ENCODE assay signal across 22 cellular contexts in the genomic region with DNA sequence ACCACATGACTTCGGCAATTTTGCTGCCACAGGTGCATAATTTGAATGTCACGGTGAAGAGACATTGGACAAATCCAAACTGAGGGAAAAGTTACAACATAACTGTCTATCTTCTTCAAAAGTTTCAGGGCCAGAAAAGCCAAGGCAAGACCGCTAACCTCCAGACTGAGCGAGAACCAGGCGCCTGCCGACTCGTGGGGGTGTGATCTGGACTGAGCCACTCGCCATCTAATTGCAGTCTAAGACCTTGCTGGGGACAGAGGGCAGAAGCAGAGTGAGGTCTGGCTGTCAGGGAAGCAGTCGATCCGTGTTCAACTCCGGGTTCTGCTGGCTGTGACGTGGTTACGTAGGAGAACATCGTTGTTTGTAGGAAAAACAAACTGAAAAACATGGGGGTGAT.
DNase-seq lines count a peak whose midpoint lies in the region; ATAC-seq and TF ChIP-seq lines count a peak whose summit lies in the region.
"Had no signal": no experiment of that assay in that cellular context is flagged by ENCODE, and none has a peak within 500 bp of the region (broad histone marks: within the 10 kb centered on the region; RNA-seq: fewer than 3 reads in every experiment).

No MANE protein-coding gene starts in this region.

- H2BK120ac ChIP-seq in mesenchymal stem cell (ENCODE audit: low read depth, low read length), result no peak overlapping the region

- H4K8ac ChIP-seq in mesenchymal stem cell (ENCODE audit: low read length), result no peak overlapping the region

- no peak for TF ChIP-seq EP300 in esophagus muscularis mucosa (IDR thresholded peaks at IDR 0.05)

- H3K36me3 ChIP-seq in heart right ventricle (no peaks in the 10 kb centered on the region), esophagus muscularis mucosa (no peaks in the 10 kb centered on the region), mesenchymal stem cell (ENCODE audit: control insufficient read depth in 1 of 2, insufficient read depth in 2 of 2, low read depth in 1 of 2, low read length in 2 of 2) (no peaks in the 10 kb centered on the region), upper lobe of right lung (no peaks in the 10 kb centered on the region)

- H3K79me1 ChIP-seq in mesenchymal stem cell (replicated peaks; ENCODE audit: low read length, poor library complexity, severe bottlenecking), result no peaks in the 10 kb centered on the region

- H3K27me3 ChIP-seq in heart right ventricle (peaks cover 0 to 14% (median 0%) of the 10 kb centered on the region in 7 donors), esophagus muscularis mucosa (peaks cover 0 to 8% (median 0%) of the 10 kb centered on the region in 4 donors), mesenchymal stem cell (ENCODE audit: control insufficient read depth in 1 of 2, insufficient read depth in 1 of 2, low read length in 2 of 2) (no peaks in the 10 kb centered on the region), upper lobe of right lung (no peaks in the 10 kb centered on the region)
- H3K27me3 ChIP-seq: BLaER1 had no signal

- H3K27ac ChIP-seq in heart right ventricle (no peak overlapping the region), esophagus muscularis mucosa (replicated peaks in 1 of 4) (no peak overlapping the region), mesenchymal stem cell (ENCODE audit: low read length, poor library complexity, severe bottlenecking) (no peak overlapping the region), upper lobe of right lung (no peak overlapping the region)
- H3K27ac ChIP-seq: 22Rv1, BLaER1, C4-2B had no signal

- H4K91ac ChIP-seq in mesenchymal stem cell (ENCODE audit: low read length), result peak overlapping the region; percentile 12

- H2BK5ac ChIP-seq in mesenchymal stem cell (ENCODE audit: low read depth, low read length, poor library complexity, severe bottlenecking), result no peak overlapping the region

- H2AK5ac ChIP-seq in mesenchymal stem cell (ENCODE audit: low read length, severe bottlenecking), result no peak overlapping the region

- DNase-seq in cardiac septum (ENCODE audit: low spot score), result peak; percentile 44
- DNase-seq in heart right ventricle, result no peak
- peak; percentile 75 for DNase-seq in esophagus muscularis mucosa (ENCODE audit: extremely low spot score)
- DNase-seq in mesenchymal stem cell, result no peak
- peak; percentile 41 for DNase-seq in upper lobe of right lung
- DNase-seq in DMS53 (lab: John Stamatoyannopoulos, UW), result no peak
- DNase-seq: Caco-2; CD4-positive, CD25-positive, alpha-beta regulatory T cell; CD8-positive, alpha-beta T cell; DMS153; DMS79; EL; GDM1; H9 had no signal

- 91 to 94% methylated on average over 14 of the region's 14 CpGs for WGBS in heart right ventricle, 2 donors
- WGBS in esophagus muscularis mucosa, result 87% methylated on average over 14 of the region's 14 CpGs
- WGBS in mesenchymal stem cell, result 92% methylated on average over 13 of the region's 14 CpGs

- H3K4ac ChIP-seq in mesenchymal stem cell (ENCODE audit: low read depth in 1 of 2, low read length in 2 of 2), result no peak overlapping the region

- H3K23ac ChIP-seq in mesenchymal stem cell (ENCODE audit: low read length in 2 of 2), result no peak overlapping the region

- no peak overlapping the region for H2BK15ac ChIP-seq in mesenchymal stem cell (ENCODE audit: low read depth, poor library complexity, severe bottlenecking)

- no peak overlapping the region for H2AFZ ChIP-seq in mesenchymal stem cell (ENCODE audit: low read depth, low read length)
- H2AFZ ChIP-seq: GM23338 had no signal

- no peak overlapping the region for H3K4me2 ChIP-seq in mesenchymal stem cell (ENCODE audit: low read length, poor library complexity, severe bottlenecking)
- H3K4me2 ChIP-seq: BLaER1, GM23338 had no signal

- H3K18ac ChIP-seq in mesenchymal stem cell (ENCODE audit: low read depth in 1 of 2, low read length in 2 of 2), result no peak overlapping the region

- no peak overlapping the region for H2BK12ac ChIP-seq in mesenchymal stem cell (ENCODE audit: low read length in 2 of 2)

- TF ChIP-seq CTCF in heart right ventricle (IDR thresholded peaks at IDR 0.05) (no peak), esophagus muscularis mucosa (IDR thresholded peaks at IDR 0.05) (no peak), upper lobe of right lung (IDR thresholded peaks at IDR 0.05) (no peak)

- ATAC-seq in heart right ventricle (no peak), upper lobe of right lung (no peak), GM19351 (IDR thresholded peaks at IDR 0.05; ENCODE audit: unreplicated experiment) (no peak), SK-N-SH treated with all-trans-retinoic acid at 6 μM for 48 hours (no peak)
- ATAC-seq: CD8-positive, alpha-beta T cell; GM12878; GM23338; HCT116 had no signal

- intact Hi-C loops in cardiac septum (cut with DNase I), result no loop called here
- intact Hi-C loops in heart right ventricle (cut with DNase I), result no loop called here
- intact Hi-C loops in esophagus muscularis mucosa (cut with DNase I), result no loop called here
- intact Hi-C loops in upper lobe of right lung (cut with DNase I), result no loop called here

- no peak overlapping the region for H3K4me3 ChIP-seq in heart right ventricle
- no peak overlapping the region for H3K4me3 ChIP-seq in esophagus muscularis mucosa
- no peak overlapping the region for H3K4me3 ChIP-seq in mesenchymal stem cell (ENCODE audit: insufficient read depth in 1 of 2, low read depth in 1 of 2, low read length in 2 of 2)
- no peak overlapping the region for H3K4me3 ChIP-seq in upper lobe of right lung
- H3K4me3 ChIP-seq: BLaER1, GM12878, GM23338 had no signal

- H3K9ac ChIP-seq in mesenchymal stem cell (ENCODE audit: low read length), result no peak overlapping the region
- H3K9ac ChIP-seq: BLaER1 had no signal

- H3K4me1 ChIP-seq in heart right ventricle (no peaks in the 10 kb centered on the region), esophagus muscularis mucosa (no peaks in the 10 kb centered on the region), mesenchymal stem cell (ENCODE audit: control insufficient read depth, insufficient read depth, low read depth, low read length) (no peaks in the 10 kb centered on the region), upper lobe of right lung (no peaks in the 10 kb centered on the region)
- H3K4me1 ChIP-seq: Caco-2 had no signal

- no peak overlapping the region for H3K14ac ChIP-seq in mesenchymal stem cell (ENCODE audit: low read length in 2 of 2)

- TF ChIP-seq POLR2A in esophagus muscularis mucosa (IDR thresholded peaks at IDR 0.05; ENCODE audit: low read depth), result no peak

- H3K9me3 ChIP-seq in heart right ventricle, result peaks cover 0 to 16% (median under 1%) of the 10 kb centered on the region in 11 donors
- H3K9me3 ChIP-seq in esophagus muscularis mucosa, result peaks cover 0 to 23% (median 8%) of the 10 kb centered on the region in 4 donors
- peaks cover 8% of the 10 kb centered on the region for H3K9me3 ChIP-seq in mesenchymal stem cell (ENCODE audit: control insufficient read depth, low read length)
- no peaks in the 10 kb centered on the region for H3K9me3 ChIP-seq in upper lobe of right lung
- H3K9me3 ChIP-seq: Caco-2 had no signal

TF ChIP-seq in SK-N-SH treated with all-trans-retinoic acid at 6 μM for 48 hours, 23 proteins besides CTCF, POLR2A, EP300 and RAD21 (continues in another document):
- no peak for TF ChIP-seq GLIS3 (CRISPR knock-in tag; IDR thresholded peaks at IDR 0.05)
- TF ChIP-seq, protein P1, sequence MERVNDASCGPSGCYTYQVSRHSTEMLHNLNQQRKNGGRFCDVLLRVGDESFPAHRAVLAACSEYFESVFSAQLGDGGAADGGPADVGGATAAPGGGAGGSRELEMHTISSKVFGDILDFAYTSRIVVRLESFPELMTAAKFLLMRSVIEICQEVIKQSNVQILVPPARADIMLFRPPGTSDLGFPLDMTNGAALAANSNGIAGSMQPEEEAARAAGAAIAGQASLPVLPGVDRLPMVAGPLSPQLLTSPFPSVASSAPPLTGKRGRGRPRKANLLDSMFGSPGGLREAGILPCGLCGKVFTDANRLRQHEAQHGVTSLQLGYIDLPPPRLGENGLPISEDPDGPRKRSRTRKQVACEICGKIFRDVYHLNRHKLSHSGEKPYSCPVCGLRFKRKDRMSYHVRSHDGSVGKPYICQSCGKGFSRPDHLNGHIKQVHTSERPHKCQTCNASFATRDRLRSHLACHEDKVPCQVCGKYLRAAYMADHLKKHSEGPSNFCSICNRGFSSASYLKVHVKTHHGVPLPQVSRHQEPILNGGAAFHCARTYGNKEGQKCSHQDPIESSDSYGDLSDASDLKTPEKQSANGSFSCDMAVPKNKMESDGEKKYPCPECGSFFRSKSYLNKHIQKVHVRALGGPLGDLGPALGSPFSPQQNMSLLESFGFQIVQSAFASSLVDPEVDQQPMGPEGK (CRISPR knock-in tag; IDR thresholded peaks at IDR 0.05; ENCODE audit: borderline replicate concordance), result no peak
- TF ChIP-seq, protein P2, sequence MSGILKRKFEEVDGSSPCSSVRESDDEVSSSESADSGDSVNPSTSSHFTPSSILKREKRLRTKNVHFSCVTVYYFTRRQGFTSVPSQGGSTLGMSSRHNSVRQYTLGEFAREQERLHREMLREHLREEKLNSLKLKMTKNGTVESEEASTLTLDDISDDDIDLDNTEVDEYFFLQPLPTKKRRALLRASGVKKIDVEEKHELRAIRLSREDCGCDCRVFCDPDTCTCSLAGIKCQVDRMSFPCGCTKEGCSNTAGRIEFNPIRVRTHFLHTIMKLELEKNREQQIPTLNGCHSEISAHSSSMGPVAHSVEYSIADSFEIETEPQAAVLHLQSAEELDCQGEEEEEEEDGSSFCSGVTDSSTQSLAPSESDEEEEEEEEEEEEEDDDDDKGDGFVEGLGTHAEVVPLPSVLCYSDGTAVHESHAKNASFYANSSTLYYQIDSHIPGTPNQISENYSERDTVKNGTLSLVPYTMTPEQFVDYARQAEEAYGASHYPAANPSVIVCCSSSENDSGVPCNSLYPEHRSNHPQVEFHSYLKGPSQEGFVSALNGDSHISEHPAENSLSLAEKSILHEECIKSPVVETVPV (CRISPR knock-in tag; IDR thresholded peaks at IDR 0.05), result no peak
- TF ChIP-seq ESRRG (CRISPR knock-in tag; IDR thresholded peaks at IDR 0.05), result no peak
- no peak for TF ChIP-seq BACH2 (CRISPR knock-in tag; IDR thresholded peaks at IDR 0.05; ENCODE audit: borderline replicate concordance)
- TF ChIP-seq ZFP3 (CRISPR knock-in tag; IDR thresholded peaks at IDR 0.05), result no peak

Comparison
In these comparisons a context has a peak if more than half of its experiments do, and no peak if none do; other contexts are left out.
1. DNase-seq: peak in cardiac septum (single experiment), esophagus muscularis mucosa (single experiment) and upper lobe of right lung (single experiment); none in heart right ventricle (0 of 2), mesenchymal stem cell (single experiment) and DMS53 (single experiment).